In the genomic region with DNA sequence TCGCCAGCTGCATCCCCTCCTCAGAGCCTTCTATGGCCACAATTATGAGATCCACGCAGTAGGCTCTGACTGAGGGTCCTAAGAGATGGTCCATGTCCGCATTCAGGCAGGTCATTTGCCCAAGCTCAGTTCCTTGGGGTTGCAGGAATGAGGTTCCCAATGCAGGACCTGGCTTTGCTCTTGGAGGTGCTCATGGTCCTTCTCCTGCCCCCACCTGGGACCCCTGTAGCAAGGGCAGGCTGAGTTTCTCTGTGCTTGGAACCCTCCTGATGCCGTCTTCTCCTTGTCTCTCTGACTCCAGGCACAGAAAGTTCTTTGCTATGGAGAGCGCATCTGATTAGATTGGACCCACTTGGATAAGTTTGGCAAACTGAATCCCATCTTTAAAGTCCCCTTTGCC, we compare ENCODE assay signal across 20 cellular contexts. TPM values are rescaled to one million over a fixed set of nuclear protein-coding genes. Genes with fewer than 3 reads are reported as not detected.
DNase-seq lines count a peak whose midpoint lies in the region; ATAC-seq and TF ChIP-seq lines count a peak whose summit lies in the region.
"Had no signal": no experiment of that assay in that cellular context is flagged by ENCODE, and none has a peak within 500 bp of the region (broad histone marks: within the 10 kb centered on the region; RNA-seq: fewer than 3 reads in every experiment).

No MANE protein-coding gene starts in this region.

- no peak overlapping the region for H2AFZ ChIP-seq in PC-3 (ENCODE audit: low read length)

- BruUV-seq in PC-3 (replicated peaks; lab: Mats Ljungman, UMichigan) = no TSS peak

- no peaks in the 10 kb centered on the region for H3F3A ChIP-seq in PC-3 (ENCODE audit: low read length, unreplicated experiment)

- peaks cover 11% of the 10 kb centered on the region for H3K36me3 Mint-ChIP-seq in endothelial cell (ENCODE audit: low read depth, unreplicated experiment)
- H3K36me3 Mint-ChIP-seq: CD8-positive, alpha-beta T cell had no signal

- H3K4me2 ChIP-seq in PC-3 (ENCODE audit: low read length) = no peak overlapping the region
- H3K4me2 ChIP-seq: BLaER1 treated with 17β-estradiol and CSF1 and Interleukin-3, amounts not matched to agents 10 nM and 100 nM had no signal

- H3K4me1 ChIP-seq in esophagus muscularis mucosa = no peaks in the 10 kb centered on the region
- no peaks in the 10 kb centered on the region for H3K4me1 ChIP-seq in gastroesophageal sphincter
- H3K4me1 ChIP-seq in PC-3 (ENCODE audit: insufficient read depth, low read length) = no peaks in the 10 kb centered on the region
- H3K4me1 ChIP-seq: BLaER1 treated with 17β-estradiol and CSF1 and Interleukin-3, amounts not matched to agents 10 nM and 100 nM; Caco-2 had no signal

- no peaks in the 10 kb centered on the region for H3K9me2 ChIP-seq in PC-3 (replicated peaks; ENCODE audit: low read length)

- WGBS in esophagus muscularis mucosa = 80% methylated on average over 3 of the region's 5 CpGs
- WGBS in gastroesophageal sphincter (ENCODE audit: low coverage in 1 of 2), 2 donors = 79 to 90% methylated on average over 2 of the region's 5 CpGs

- no peak overlapping the region for H3K27ac Mint-ChIP-seq in endothelial cell (ENCODE audit: unreplicated experiment)
- H3K27ac Mint-ChIP-seq: B cell; CD4-positive, alpha-beta T cell; CD8-positive, alpha-beta T cell had no signal

- H3K27me3 ChIP-seq in esophagus muscularis mucosa (peaks cover 0 to 63% (median 9%) of the 10 kb centered on the region in 4 donors), gastroesophageal sphincter (peaks cover 68% of the 10 kb centered on the region), PC-3 (ENCODE audit: low read length) (no peaks in the 10 kb centered on the region; the same call in 1 of the 2 replicates)

- H4K20me1 ChIP-seq in PC-3 (ENCODE audit: low read length) = no peaks in the 10 kb centered on the region
- H4K20me1 ChIP-seq: BLaER1 treated with 17β-estradiol and CSF1 and Interleukin-3, amounts not matched to agents 10 nM and 100 nM had no signal

- H3K27ac ChIP-seq in esophagus muscularis mucosa (replicated peaks in 1 of 4) (no peak overlapping the region), gastroesophageal sphincter (no peak overlapping the region), PC-3 (ENCODE audit: low read length) (no peak overlapping the region)
- H3K27ac ChIP-seq: BLaER1 treated with 17β-estradiol and CSF1 and Interleukin-3, amounts not matched to agents 10 nM and 100 nM; C4-2B had no signal

- peaks cover 0 to 30% (median 18%) of the 10 kb centered on the region in 4 donors for H3K9me3 ChIP-seq in esophagus muscularis mucosa
- H3K9me3 ChIP-seq in gastroesophageal sphincter = peaks cover 0 to 22% (median 0%) of the 10 kb centered on the region in 3 donors
- H3K9me3 ChIP-seq in PC-3 (ENCODE audit: low read length) = no peaks in the 10 kb centered on the region
- H3K9me3 ChIP-seq: Caco-2 had no signal

- TF ChIP-seq POLR2A in esophagus muscularis mucosa (IDR thresholded peaks at IDR 0.05; ENCODE audit: low read depth) (no peak), gastroesophageal sphincter (IDR thresholded peaks at IDR 0.05) (no peak)

- no peaks in the 10 kb centered on the region for H3K4me1 Mint-ChIP-seq in endothelial cell (ENCODE audit: unreplicated experiment)
- H3K4me1 Mint-ChIP-seq: B cell had no signal

- no peak for ATAC-seq in gastroesophageal sphincter
- ATAC-seq in PC-3 = no peak
- ATAC-seq: CD8-positive, alpha-beta T cell had no signal

- in situ Hi-C loops in GM13977 (cut with MboI; ENCODE audit: low pct_unique_long_range_greater_than_20kb, low sequenced_read_pairs, unreplicated experiment) = no loop called here

- H3K36me3 ChIP-seq in esophagus muscularis mucosa (no peaks in the 10 kb centered on the region), gastroesophageal sphincter (no peaks in the 10 kb centered on the region), PC-3 (ENCODE audit: low read depth, low read length) (no peaks in the 10 kb centered on the region)
- H3K36me3 ChIP-seq: BLaER1 treated with 17β-estradiol and CSF1 and Interleukin-3, amounts not matched to agents 10 nM and 100 nM had no signal

- no peaks in the 10 kb centered on the region for H3K79me2 ChIP-seq in PC-3 (ENCODE audit: low read length)

- POLR2A ChIA-PET in PC-3 (lab: Charles Lee; ENCODE audit: unreplicated experiment) = no interaction called here

- CTCF ChIA-PET in PC-3 (lab: Charles Lee) = no interaction called here

- H3K9ac ChIP-seq in PC-3 (ENCODE audit: low read length) = no peak overlapping the region
- H3K9ac ChIP-seq: BLaER1 treated with 17β-estradiol and CSF1 and Interleukin-3, amounts not matched to agents 10 nM and 100 nM had no signal

- H3K4me3 ChIP-seq in esophagus muscularis mucosa (no peak overlapping the region), gastroesophageal sphincter (no peak overlapping the region), PC-3 (ENCODE audit: low read length) (no peak overlapping the region)
- H3K4me3 ChIP-seq: BLaER1 treated with 17β-estradiol and CSF1 and Interleukin-3, amounts not matched to agents 10 nM and 100 nM had no signal

- peaks cover 59% of the 10 kb centered on the region for H3K9me3 Mint-ChIP-seq in endothelial cell (ENCODE audit: unreplicated experiment)

- TF ChIP-seq CTCF in GM13977 (IDR thresholded peaks at IDR 0.05; ENCODE audit: extremely low read depth, insufficient read depth, missing control alignments) (no peak), esophagus muscularis mucosa (IDR thresholded peaks at IDR 0.05) (no peak), gastroesophageal sphincter (IDR thresholded peaks at IDR 0.05) (no peak), endothelial cell (IDR thresholded peaks at IDR 0.05; ENCODE audit: unreplicated experiment) (no peak), PC-3 (conservative IDR thresholded peaks at IDR 0.05; ENCODE audit: low read depth, low read length) (no peak)

- TF ChIP-seq EP300 in esophagus muscularis mucosa (IDR thresholded peaks at IDR 0.05) (no peak), gastroesophageal sphincter (IDR thresholded peaks at IDR 0.05) (no peak)

- H3K27me3 Mint-ChIP-seq in endothelial cell (ENCODE audit: unreplicated experiment) = peaks cover 12% of the 10 kb centered on the region

- no peak overlapping the region for H3K4me3 Mint-ChIP-seq in endothelial cell (ENCODE audit: unreplicated experiment)
- H3K4me3 Mint-ChIP-seq: B cell; CD4-positive, alpha-beta T cell; CD8-positive, alpha-beta T cell had no signal

- intact Hi-C loops in esophagus muscularis mucosa (cut with DNase I) = no loop called here
- intact Hi-C loops in PC-3 (cut with micrococcal nuclease) = no loop called here

- DNase-seq in GM13977 (ENCODE audit: low spot score) (peak; percentile 29), esophagus muscularis mucosa (ENCODE audit: extremely low spot score) (peak; percentile 75), mucosa of gallbladder (ENCODE audit: low spot score) (peak; percentile 4), endothelial cell (ENCODE audit: low spot score) (no peak), PC-3 (no peak), occipital lobe (lab: John Stamatoyannopoulos, UW) (no peak)
- DNase-seq: 8988T; ACHN; AML-193; Caco-2; Calu3; CD4-positive, alpha-beta T cell; DMS79 treated with DMSO at 0.1 percent for 48 hours; GF-D8 had no signal

RNA-seq across cellular contexts. Expression of a gene that starts 16.5 kb away (rescaled TPM):
- total RNA-seq in esophagus muscularis mucosa (under 1 TPM in 1 of 4 donors, not detected in 3; 0.17 TPM), mucosa of gallbladder (not detected), gastroesophageal sphincter (not detected), endothelial cell (ENCODE audit: unreplicated experiment) (not detected), PC-3 (2014; rRNA removed) (not detected in 2 replicates), occipital lobe (under 0.01 TPM)
- total RNA-seq: A673; B cell; Caco-2; Calu3; CD4-positive, alpha-beta T cell; CD8-positive, alpha-beta T cell had no signal

Comparison
In these comparisons a context has a peak if more than half of its experiments do, and no peak if none do; other contexts are left out.
1. DNase-seq: peak in GM13977 (single experiment), esophagus muscularis mucosa (single experiment) and mucosa of gallbladder (single experiment); none in endothelial cell (single experiment), PC-3 (single experiment) and occipital lobe (single experiment).